In the genomic region with DNA sequence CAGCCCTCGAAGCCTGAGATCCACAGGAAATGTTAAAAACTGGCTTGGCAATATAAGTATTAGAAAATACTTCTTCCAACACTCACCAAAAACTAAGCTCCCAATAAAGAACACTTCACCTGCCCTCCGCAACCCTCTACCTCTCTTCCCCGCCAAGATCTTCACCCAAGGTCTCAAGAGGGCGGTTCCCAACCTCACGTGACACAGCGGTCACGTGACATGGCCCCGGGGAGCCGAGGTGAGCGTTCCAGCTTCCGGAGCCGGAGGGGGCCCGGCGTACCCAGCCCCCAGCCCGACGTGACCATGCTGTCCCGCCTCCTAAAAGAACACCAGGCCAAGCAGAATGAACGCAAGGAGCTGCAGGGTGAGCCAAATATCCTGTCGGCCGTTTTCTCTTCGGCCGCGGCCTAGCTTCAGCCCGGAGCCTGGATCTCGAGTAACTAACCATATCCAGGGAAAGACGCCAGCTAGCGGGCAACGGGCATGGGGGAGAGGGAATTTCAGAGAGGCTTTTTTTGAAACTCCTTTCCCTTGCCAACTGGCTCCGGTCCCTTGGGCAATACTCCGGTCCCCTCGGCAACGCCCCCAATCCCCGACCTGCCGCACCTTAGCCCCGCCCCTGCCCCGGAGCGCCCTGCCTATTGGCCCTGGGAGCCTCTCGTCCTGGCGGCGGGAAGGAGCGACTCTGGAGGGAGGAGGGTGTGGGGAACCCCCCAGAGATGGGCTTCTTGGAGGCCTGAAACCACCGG, we compare ENCODE assay signal across 8 cellular contexts. TPM values are rescaled to one million over a fixed set of nuclear protein-coding genes. Genes with fewer than 3 reads are reported as not detected.
DNase-seq lines count a peak whose midpoint lies in the region; TF ChIP-seq lines count a peak whose summit lies in the region.

A gene (plus strand): TSS at position 214 of the 749 bp plus-strand sequence. CDS start 6 bp downstream, at position 220.

- TF ChIP-seq CTCF in HFF-Myc (IDR thresholded peaks at IDR 0.05; ENCODE audit: low read depth, low read length, missing control alignments) (no peak), subcutaneous adipose tissue (IDR thresholded peaks at IDR 0.05; ENCODE audit: low read depth) (no peak)

- no CpG with 5 or more reads among the region's 42 CpGs for WGBS in neuronal stem cell (ENCODE audit: extremely low coverage in 2 of 2, insufficient read length in 2 of 2, insufficient replicate concordance in 1 of 2), 2 donors

- peaks cover 0 to 10% (median 0%) of the 10 kb centered on the region in 3 experiments for H3K27me3 ChIP-seq in neuronal stem cell (ENCODE audit: control insufficient read depth in 3 of 3, insufficient read depth in 3 of 3, low read depth in 1 of 3, low read length in 3 of 3)

- no peak within 1 kb of the TSS for H3K4ac ChIP-seq in neuronal stem cell (ENCODE audit: low read length)

- H3K9ac ChIP-seq in neuronal stem cell (ENCODE audit: low read depth, low read length, poor library complexity) = peak within 1 kb of the TSS; percentile 73

- peak within 1 kb of the TSS; percentile 91 for H3K27ac ChIP-seq in neuronal stem cell (replicated peaks; ENCODE audit: low read length)

- H3K4me2 ChIP-seq in neuronal stem cell (ENCODE audit: insufficient read depth, low read length, poor library complexity, severe bottlenecking) = peak within 1 kb of the TSS; percentile 85

- H3K9me3 ChIP-seq in neuronal stem cell (replicated peaks in 1 of 2; ENCODE audit: control insufficient read depth in 2 of 2, insufficient read depth in 1 of 2, low read depth in 1 of 2, low read length in 2 of 2) = no peaks in the 10 kb centered on the region

- H3K18ac ChIP-seq in neuronal stem cell (ENCODE audit: low read length) = peak within 1 kb of the TSS; percentile 86

- H2BK15ac ChIP-seq in neuronal stem cell (ENCODE audit: low read length) = no peak within 1 kb of the TSS

- peaks cover 6% of the 10 kb centered on the region for H3K79me1 ChIP-seq in neuronal stem cell (ENCODE audit: low read depth, low read length)

- peak; percentile 49 for DNase-seq in GM04503 (ENCODE audit: low read depth)
- DNase-seq in HFF-Myc (ENCODE audit: extremely low read depth, low read depth) = peak; percentile 76
- peak; percentile 97 for DNase-seq in NAMALWA (ENCODE audit: low spot score)
- DNase-seq in SK-MEL-5 (ENCODE audit: low read depth, low spot score) = peak; percentile 86
- peak; percentile 94 for DNase-seq in activated naive CD4-positive, alpha-beta T cell treated with Interleukin-2 at 50 U/mL for 16 hours
- peak; percentile 69 for DNase-seq in foreskin melanocyte
- DNase-seq in neuronal stem cell (ENCODE audit: low spot score) = peak; percentile 94

- H3K4me3 ChIP-seq in HFF-Myc (replicated peaks; ENCODE audit: low read depth, low read length) (peak within 1 kb of the TSS; percentile 70), neuronal stem cell (ENCODE audit: low read length in 2 of 2) (peak within 1 kb of the TSS; percentile 79 to 90)

- H3K36me3 ChIP-seq in neuronal stem cell (replicated peaks in 1 of 2; ENCODE audit: control insufficient read depth in 2 of 2, insufficient read depth in 2 of 2, low read length in 2 of 2) = peaks cover 3 to 21% of the 10 kb centered on the region in 2 donors

- H2AK5ac ChIP-seq in neuronal stem cell (ENCODE audit: low read depth, low read length) = no peak within 1 kb of the TSS

- in situ Hi-C loops in SK-MEL-5 (cut with HindIII; ENCODE audit: low pct_unique_long_range_greater_than_20kb, low sequenced_read_pairs) = no loop called here

- peak within 1 kb of the TSS; percentile 7 for H2BK120ac ChIP-seq in neuronal stem cell (ENCODE audit: low read depth, low read length)

- peak within 1 kb of the TSS; percentile 95 for H2AFZ ChIP-seq in neuronal stem cell (ENCODE audit: low read length)

- no peak within 1 kb of the TSS for H3K14ac ChIP-seq in neuronal stem cell (ENCODE audit: low read length)

- H4K8ac ChIP-seq in neuronal stem cell (ENCODE audit: low read depth, low read length) = no peak within 1 kb of the TSS

- no peak within 1 kb of the TSS for H2BK12ac ChIP-seq in neuronal stem cell (ENCODE audit: low read length)

- peak within 1 kb of the TSS; percentile 55 for H2BK5ac ChIP-seq in neuronal stem cell (ENCODE audit: low read length)

- H3K23ac ChIP-seq in neuronal stem cell (ENCODE audit: low read depth, low read length, poor library complexity) = peak within 1 kb of the TSS; percentile 9

- H4K91ac ChIP-seq in neuronal stem cell (ENCODE audit: low read depth, low read length, poor library complexity) = no peak within 1 kb of the TSS

- H3K4me1 ChIP-seq in neuronal stem cell (ENCODE audit: control insufficient read depth in 2 of 2, insufficient read depth in 1 of 2, low read depth in 1 of 2, low read length in 2 of 2) = peaks cover 26 to 29% of the 10 kb centered on the region in 2 donors

RNA-seq across cellular contexts. Expression of the gene that starts here (rescaled TPM):
- total RNA-seq in SK-MEL-5 (2014; rRNA removed; shearing (Covaris generic)) = 119 and 124 TPM in 2 replicates
- 108 and 157 TPM in 2 replicates for polyA plus RNA-seq in SK-MEL-5 (2015; cell fraction: cytosol; rRNA removed)
- polyA plus RNA-seq in SK-MEL-5 (2015; cell fraction: nucleus; rRNA removed) = 23.9 and 34.8 TPM in 2 replicates
- polyA plus RNA-seq in neuronal stem cell (2013, experiment 1 of 2) = 97.5 TPM
- polyA plus RNA-seq in neuronal stem cell (2013, experiment 2 of 2) = 97.1 TPM
- total RNA-seq in subcutaneous adipose tissue = 100 to 1,000 TPM; 193 to 251 (median 239) TPM

Comparison
In these comparisons a context has a peak if more than half of its experiments do, and no peak if none do; other contexts are left out.
1. Peak in every context shown above with its lines: DNase-seq, H3K4me3 ChIP-seq and H3K27ac ChIP-seq.